16 cellular contexts compared by ENCODE assay signal in the genomic region with DNA sequence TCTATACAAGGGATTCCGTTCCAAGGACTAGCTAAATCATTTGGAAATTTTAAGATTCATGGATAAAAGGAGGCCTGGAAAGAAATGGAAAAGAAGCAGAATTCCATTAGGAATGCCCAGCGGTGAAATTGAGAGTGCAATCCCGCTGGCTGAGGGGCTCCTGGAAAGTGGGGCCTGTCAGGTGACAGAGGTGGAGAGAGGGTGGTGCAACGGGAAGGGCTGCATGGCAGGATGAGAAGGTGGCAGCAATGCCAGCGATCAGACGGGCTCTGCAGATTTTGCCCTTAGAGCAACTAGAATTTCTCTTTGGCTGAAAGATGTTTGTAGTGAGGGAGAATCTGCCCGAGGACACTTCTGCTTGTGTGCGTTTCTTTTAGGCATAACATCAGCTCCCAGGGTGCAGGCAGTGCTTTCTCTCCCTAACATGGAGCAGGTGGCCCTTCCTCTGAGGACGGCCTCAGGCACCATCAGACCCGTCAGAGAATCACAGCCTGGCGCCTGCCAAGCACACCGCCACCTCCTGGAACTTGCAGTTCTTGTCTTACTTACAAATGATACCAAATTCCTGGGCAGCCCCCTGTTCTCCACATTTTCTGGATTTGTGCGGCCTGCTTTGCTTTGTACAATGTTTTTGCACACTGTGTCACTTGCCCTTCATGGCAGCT.
A peak's percentile ranks its signal among the peaks of the same experiment; 100 is the strongest.
DNase-seq lines count a peak whose midpoint lies in the region; ATAC-seq, FAIRE-seq and TF ChIP-seq lines count a peak whose summit lies in the region.
"Had no signal": no experiment of that assay in that cellular context is flagged by ENCODE, and none has a peak within 500 bp of the region (broad histone marks: within the 10 kb centered on the region; RNA-seq: fewer than 3 reads in every experiment).

No MANE protein-coding gene starts in this region.

- no peak overlapping the region for H3K27ac ChIP-seq in DND-41 (ENCODE audit: low read length)
- peak overlapping the region in 44 of 59 donors; percentile 2 to 79 (median 53) for H3K27ac ChIP-seq in dorsolateral prefrontal cortex

- H3K4me2 ChIP-seq in DND-41 (ENCODE audit: insufficient read depth, low read length): no peak overlapping the region

- H3K27me3 Mint-ChIP-seq in activated CD4-positive, alpha-beta T cell treated with anti-CD3 and anti-CD28 coated beads, Interleukin-2, amount 10 ng/mL, durations not matched to agents 24 days and 14 days: no peaks in the 10 kb centered on the region
- H3K27me3 Mint-ChIP-seq: activated CD4-positive, alpha-beta T cell treated with anti-CD3 and anti-CD28 coated beads, Interleukin-2, amount 10 ng/mL, durations not matched to agents 7 days and 5 days; naive thymus-derived CD8-positive, alpha-beta T cell had no signal

- no peaks in the 10 kb centered on the region for H3K36me3 Mint-ChIP-seq in activated CD4-positive, alpha-beta T cell treated with anti-CD3 and anti-CD28 coated beads, Interleukin-2, amount 10 ng/mL, durations not matched to agents 24 days and 14 days (ENCODE audit: low read depth)
- H3K36me3 Mint-ChIP-seq: naive thymus-derived CD8-positive, alpha-beta T cell; T-cell had no signal

- intact Hi-C loops in dorsolateral prefrontal cortex (cut with DNase I): no loop called here
- intact Hi-C loops in posterior vena cava (cut with DNase I): no loop called here
- intact Hi-C loops in lower leg skin (cut with DNase I; ENCODE audit: low total_unique reads): no loop called here
- intact Hi-C loops in activated CD4-positive, alpha-beta T cell treated with anti-CD3 and anti-CD28 coated beads, Interleukin-2, amount 10 ng/mL, durations not matched to agents 24 days and 14 days (cut with micrococcal nuclease): no loop called here

- H3K9me3 ChIP-seq in DND-41 (ENCODE audit: insufficient read depth, low read length, severe bottlenecking): peaks cover 12% of the 10 kb centered on the region
- H3K9me3 ChIP-seq: Caco-2 had no signal

- H3K4me1 Mint-ChIP-seq in activated CD4-positive, alpha-beta T cell treated with anti-CD3 and anti-CD28 coated beads, Interleukin-2, amount 10 ng/mL, durations not matched to agents 24 days and 14 days: no peaks in the 10 kb centered on the region
- H3K4me1 Mint-ChIP-seq: activated CD4-positive, alpha-beta T cell treated with anti-CD3 and anti-CD28 coated beads, Interleukin-2, amount 10 ng/mL, durations not matched to agents 7 days and 5 days; naive thymus-derived CD8-positive, alpha-beta T cell; T-cell had no signal

- no peaks in the 10 kb centered on the region for H3K27me3 ChIP-seq in DND-41 (ENCODE audit: insufficient read depth, low read length, poor library complexity)
- H3K27me3 ChIP-seq in dorsolateral prefrontal cortex: peaks cover 0 to 3% (median 0%) of the 10 kb centered on the region in 45 donors

- no peak overlapping the region for H2AFZ ChIP-seq in DND-41 (ENCODE audit: low read depth, low read length)

- no peak for FAIRE-seq in RCC 7860 (lab: Jason Lieb, UNC)
- FAIRE-seq: astrocyte, frontal cortex, islet of Langerhans had no signal

- no peak for TF ChIP-seq POLR2A in lower leg skin (IDR thresholded peaks at IDR 0.05)

- ATAC-seq in DND-41 (ENCODE audit: insufficient read depth, low read depth): peak; percentile 48; the same call in 1 of the 3 replicates
- ATAC-seq: activated T-cell treated with anti-CD3 and anti-CD28 coated beads, Interleukin-2, amount 50 U/mL, for 72 hours; naive thymus-derived CD8-positive, alpha-beta T cell; T-cell had no signal

- no peak for DNase-seq in DND-41
- no peak for DNase-seq in LNCaP clone FGC (ENCODE audit: low read depth)
- peak in 9 of 10 donors; percentile 16 to 81 (median 58) for DNase-seq in dorsolateral prefrontal cortex
- DNase-seq in posterior vena cava (ENCODE audit: low spot score): peak; percentile 51
- no peak for DNase-seq in lower leg skin (ENCODE audit: low spot score in 2 of 2)
- DNase-seq in RCC 7860 (ENCODE audit: low spot score): no peak
- DNase-seq in activated CD4-positive, alpha-beta T cell treated with anti-CD3 and anti-CD28 coated beads, Interleukin-2, amount 10 ng/mL, durations not matched to agents 24 days and 14 days: no peak
- DNase-seq: activated CD4-positive, alpha-beta T cell treated with anti-CD3 and anti-CD28 coated beads, Interleukin-2, amount 10 ng/mL, durations not matched to agents 7 days and 5 days; activated T-cell treated with anti-CD3 and anti-CD28 coated beads, Interleukin-2, amount 50 U/mL, for 72 hours; NCI-H187 treated with DMSO at 0.1 percent for 48 hours had no signal

- H4K20me1 ChIP-seq in DND-41 (ENCODE audit: insufficient read depth, low read length): no peaks in the 10 kb centered on the region

- H3K4me3 ChIP-seq in DND-41 (ENCODE audit: low read depth in 1 of 2, low read length in 2 of 2) (no peak overlapping the region), LNCaP clone FGC (ENCODE audit: low read depth, low read length) (no peak overlapping the region), dorsolateral prefrontal cortex (no peak overlapping the region), lower leg skin (ENCODE audit: low read depth, poor library complexity, severe bottlenecking) (no peak overlapping the region)

- no peaks in the 10 kb centered on the region for H3K79me2 ChIP-seq in DND-41 (ENCODE audit: insufficient read depth, low read length)

- no peak overlapping the region for H3K4me3 Mint-ChIP-seq in activated CD4-positive, alpha-beta T cell treated with anti-CD3 and anti-CD28 coated beads, Interleukin-2, amount 10 ng/mL, durations not matched to agents 24 days and 14 days
- H3K4me3 Mint-ChIP-seq: activated CD4-positive, alpha-beta T cell treated with anti-CD3 and anti-CD28 coated beads, Interleukin-2, amount 10 ng/mL, durations not matched to agents 7 days and 5 days; activated T-cell treated with anti-CD3 and anti-CD28 coated beads, Interleukin-2, amount 50 U/mL, for 72 hours; naive thymus-derived CD8-positive, alpha-beta T cell; T-cell had no signal

- H3K4me1 ChIP-seq in DND-41 (ENCODE audit: insufficient read depth, low read length): no peaks in the 10 kb centered on the region
- H3K4me1 ChIP-seq: Caco-2 had no signal

- 59 to 66% methylated on average over 13 of the region's 13 CpGs for WGBS in lower leg skin, 2 donors

- no peak overlapping the region for H3K27ac Mint-ChIP-seq in activated CD4-positive, alpha-beta T cell treated with anti-CD3 and anti-CD28 coated beads, Interleukin-2, amount 10 ng/mL, durations not matched to agents 24 days and 14 days
- H3K27ac Mint-ChIP-seq: activated CD4-positive, alpha-beta T cell treated with anti-CD3 and anti-CD28 coated beads, Interleukin-2, amount 10 ng/mL, durations not matched to agents 7 days and 5 days; activated T-cell treated with anti-CD3 and anti-CD28 coated beads, Interleukin-2, amount 50 U/mL, for 72 hours; T-cell had no signal

- TF ChIP-seq CTCF in DND-41 (IDR thresholded peaks at IDR 0.05; ENCODE audit: borderline replicate concordance, extremely low read depth, low read length, poor library complexity, severe bottlenecking) (peak; percentile 43), LNCaP clone FGC (IDR thresholded peaks at IDR 0.05; ENCODE audit: control insufficient read depth, extremely low read depth, insufficient read depth) (peak; percentile 29; the same call in 1 of the 2 replicates), dorsolateral prefrontal cortex (IDR thresholded peaks at IDR 0.05 in 54 of 56, conservative IDR thresholded peaks at IDR 0.05 in 2 of 56; ENCODE audit: low read depth in 1 of 56, partially characterized antibody in 56 of 56) (peak in 31 of 56 donors; percentile 13 to 52 (median 32)), lower leg skin (IDR thresholded peaks at IDR 0.05) (no peak)

- H3K9me3 Mint-ChIP-seq in activated CD4-positive, alpha-beta T cell treated with anti-CD3 and anti-CD28 coated beads, Interleukin-2, amount 10 ng/mL, durations not matched to agents 24 days and 14 days: no peaks in the 10 kb centered on the region
- H3K9me3 Mint-ChIP-seq: activated CD4-positive, alpha-beta T cell treated with anti-CD3 and anti-CD28 coated beads, Interleukin-2, amount 10 ng/mL, durations not matched to agents 7 days and 5 days had no signal

- no peak overlapping the region for H3K9ac ChIP-seq in DND-41 (ENCODE audit: low read depth, low read length)

- no peaks in the 10 kb centered on the region for H3K36me3 ChIP-seq in DND-41 (ENCODE audit: insufficient read depth, low read length)

Comparison
In these comparisons a context has a peak if more than half of its experiments do, and no peak if none do; other contexts are left out.
1. DNase-seq: peak in dorsolateral prefrontal cortex (9 of 10) and posterior vena cava (single experiment); none in DND-41 (single experiment), LNCaP clone FGC (single experiment), lower leg skin (0 of 2), RCC 7860 (single experiment) and activated CD4-positive, alpha-beta T cell treated with anti-CD3 and anti-CD28 coated beads, Interleukin-2, amount 10 ng/mL, durations not matched to agents 24 days and 14 days (single experiment).
2. CTCF ChIP-seq: peak in DND-41 (single experiment), LNCaP clone FGC (single experiment) and dorsolateral prefrontal cortex (31 of 56); none in lower leg skin (0 of 3).